In the genomic region with DNA sequence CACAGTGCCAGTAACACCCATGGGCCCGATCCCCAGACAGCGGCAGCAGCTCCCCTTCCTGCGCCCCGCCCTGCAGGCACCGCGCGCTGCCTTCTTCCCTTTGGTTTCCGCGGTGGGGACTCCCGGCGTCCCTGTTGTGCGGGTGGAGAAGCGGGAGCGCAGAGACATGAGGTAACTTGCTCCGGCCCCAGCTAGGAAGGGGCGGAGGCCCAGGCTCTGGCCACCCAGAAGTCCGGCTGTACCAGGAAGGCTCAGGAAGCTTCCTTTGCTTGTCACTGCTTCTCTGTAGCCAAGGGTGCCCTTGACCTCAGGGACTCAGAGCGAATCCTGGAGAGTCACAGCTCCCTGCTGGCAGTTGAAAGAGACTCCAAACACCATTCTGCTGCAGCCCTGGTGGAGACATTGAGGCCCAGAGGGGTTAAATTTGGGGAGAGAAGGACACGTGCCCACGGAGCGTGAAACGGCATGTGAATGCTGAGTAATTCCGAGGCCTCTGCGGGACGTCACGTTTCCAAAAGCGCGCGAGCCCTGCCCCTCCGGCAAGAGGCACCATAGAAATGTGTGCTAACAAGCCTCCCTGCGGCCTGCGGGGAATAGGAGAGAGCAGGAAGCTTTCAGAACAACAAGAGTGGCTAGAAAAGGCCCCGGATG, we compare ENCODE assay signal across 8 cellular contexts. TPM values are rescaled to one million over a fixed set of nuclear protein-coding genes. Genes with fewer than 3 reads are reported as not detected.
DNase-seq lines count a peak whose midpoint lies in the region; ATAC-seq lines count a peak whose summit lies in the region.

No MANE protein-coding gene starts in this region.

- peak overlapping the region; percentile 28 for H3K4me3 Mint-ChIP-seq in activated naive CD8-positive, alpha-beta T cell treated with anti-CD3 and anti-CD28 coated beads, Interleukin-2, amount 50 U/mL, for 24 hours
- no peak overlapping the region for H3K4me3 Mint-ChIP-seq in activated T-helper 2 cell treated with anti-CD3 and anti-CD28 coated beads, Interferon-gamma antibody, Interleukin-2, Interleukin-4, amounts not matched to agents 10 μg/mL and 5 μg/mL and 100 μg/mL, durations not matched to agents 14 hours and 24 hours and 36 hours (ENCODE audit: low read depth)

- no peaks in the 10 kb centered on the region for H3K9me3 ChIP-seq in HUES64 (ENCODE audit: insufficient read depth, low read depth, low read length)

- peak overlapping the region; percentile 17; the same call in 1 of the 2 replicates for H3K4me3 ChIP-seq in HUES64 (ENCODE audit: low read length)

- WGBS in HUES64, result 63% methylated on average over 33 of the region's 33 CpGs

- H3K9me3 Mint-ChIP-seq in activated naive CD8-positive, alpha-beta T cell treated with anti-CD3 and anti-CD28 coated beads, Interleukin-2, amount 50 U/mL, for 24 hours, result no peaks in the 10 kb centered on the region
- H3K9me3 Mint-ChIP-seq in activated T-helper 2 cell treated with anti-CD3 and anti-CD28 coated beads, Interferon-gamma antibody, Interleukin-2, Interleukin-4, amounts not matched to agents 10 μg/mL and 5 μg/mL and 100 μg/mL, durations not matched to agents 14 hours and 24 hours and 36 hours, result no peaks in the 10 kb centered on the region

- intact Hi-C loops in activated T-helper 2 cell treated with anti-CD3 and anti-CD28 coated beads, Interferon-gamma antibody, Interleukin-2, Interleukin-4, amounts not matched to agents 10 μg/mL and 5 μg/mL and 100 μg/mL, durations not matched to agents 14 hours and 24 hours and 36 hours (cut with micrococcal nuclease), result no loop called here

- H3K27ac ChIP-seq in HUES64 (ENCODE audit: low read depth, low read length), result no peak overlapping the region
- H3K27ac ChIP-seq in layer of hippocampus (ENCODE audit: low read depth, low read length), result peak overlapping the region; percentile 27

- peak overlapping the region; percentile 32; the same call in 1 of the 2 replicates for H3K9ac ChIP-seq in HUES64 (ENCODE audit: low read depth, low read length)

- H3K4me1 ChIP-seq in HUES64 (ENCODE audit: insufficient read depth, low read length), result peaks cover 9% of the 10 kb centered on the region

- peak overlapping the region; percentile 55 for H3K27ac Mint-ChIP-seq in activated naive CD8-positive, alpha-beta T cell treated with anti-CD3 and anti-CD28 coated beads, Interleukin-2, amount 50 U/mL, for 24 hours
- H3K27ac Mint-ChIP-seq in activated T-helper 2 cell treated with anti-CD3 and anti-CD28 coated beads, Interferon-gamma antibody, Interleukin-2, Interleukin-4, amounts not matched to agents 10 μg/mL and 5 μg/mL and 100 μg/mL, durations not matched to agents 14 hours and 24 hours and 36 hours, result no peak overlapping the region

- H3K27me3 ChIP-seq in HUES64 (ENCODE audit: insufficient read depth, low read length) (peaks cover 3% of the 10 kb centered on the region; the same call in 1 of the 2 replicates), layer of hippocampus (ENCODE audit: control insufficient read depth, insufficient read depth, low read length) (no peaks in the 10 kb centered on the region)

- peak; percentile 44 for ATAC-seq in activated naive CD8-positive, alpha-beta T cell treated with anti-CD3 and anti-CD28 coated beads, Interleukin-2, amount 50 U/mL, for 24 hours
- no peak for ATAC-seq in GM21786 (IDR thresholded peaks at IDR 0.05; ENCODE audit: unreplicated experiment)
- ATAC-seq in HG02884 (IDR thresholded peaks at IDR 0.05; ENCODE audit: unreplicated experiment), result no peak

- DNase-seq in activated naive CD8-positive, alpha-beta T cell treated with anti-CD3 and anti-CD28 coated beads, Interleukin-2, amount 50 U/mL, for 24 hours, result peak; percentile 57
- DNase-seq in stimulated activated CD4-positive, alpha-beta T cell treated with anti-CD3 and anti-CD28 coated beads, Interleukin-4, amount 100 ng/mL, for 24 hours, result peak; percentile 60
- DNase-seq in activated T-helper 2 cell treated with anti-CD3 and anti-CD28 coated beads, Interferon-gamma antibody, Interleukin-2, Interleukin-4, amounts not matched to agents 10 μg/mL and 5 μg/mL and 100 μg/mL, durations not matched to agents 14 hours and 24 hours and 36 hours (ENCODE audit: low spot score), result no peak
- no peak for DNase-seq in GF-D8 (lab: John Stamatoyannopoulos, UW)

- H3K4me1 Mint-ChIP-seq in activated naive CD8-positive, alpha-beta T cell treated with anti-CD3 and anti-CD28 coated beads, Interleukin-2, amount 50 U/mL, for 24 hours, result peaks cover 11% of the 10 kb centered on the region
- H3K4me1 Mint-ChIP-seq in activated T-helper 2 cell treated with anti-CD3 and anti-CD28 coated beads, Interferon-gamma antibody, Interleukin-2, Interleukin-4, amounts not matched to agents 10 μg/mL and 5 μg/mL and 100 μg/mL, durations not matched to agents 14 hours and 24 hours and 36 hours (ENCODE audit: low read depth), result peaks cover 11% of the 10 kb centered on the region

- no peaks in the 10 kb centered on the region for H3K36me3 Mint-ChIP-seq in activated naive CD8-positive, alpha-beta T cell treated with anti-CD3 and anti-CD28 coated beads, Interleukin-2, amount 50 U/mL, for 24 hours (ENCODE audit: low read depth)
- no peaks in the 10 kb centered on the region for H3K36me3 Mint-ChIP-seq in activated T-helper 2 cell treated with anti-CD3 and anti-CD28 coated beads, Interferon-gamma antibody, Interleukin-2, Interleukin-4, amounts not matched to agents 10 μg/mL and 5 μg/mL and 100 μg/mL, durations not matched to agents 14 hours and 24 hours and 36 hours (ENCODE audit: low read depth)

- no peaks in the 10 kb centered on the region for H3K36me3 ChIP-seq in HUES64 (ENCODE audit: insufficient read depth, low read length)

- H3K27me3 Mint-ChIP-seq in activated naive CD8-positive, alpha-beta T cell treated with anti-CD3 and anti-CD28 coated beads, Interleukin-2, amount 50 U/mL, for 24 hours, result no peaks in the 10 kb centered on the region
- no peaks in the 10 kb centered on the region for H3K27me3 Mint-ChIP-seq in activated T-helper 2 cell treated with anti-CD3 and anti-CD28 coated beads, Interferon-gamma antibody, Interleukin-2, Interleukin-4, amounts not matched to agents 10 μg/mL and 5 μg/mL and 100 μg/mL, durations not matched to agents 14 hours and 24 hours and 36 hours (ENCODE audit: low read depth)

RNA-seq across cellular contexts. Expression of a gene that starts 6.7 kb away (rescaled TPM):
- 15.4 TPM for polyA plus RNA-seq in HUES64 (2013, experiment 1 of 2)
- 18.1 TPM for polyA plus RNA-seq in HUES64 (2013, experiment 2 of 2)
- total RNA-seq in activated T-helper 2 cell treated with anti-CD3 and anti-CD28 coated beads, Interferon-gamma antibody, Interleukin-2, Interleukin-4, amounts not matched to agents 10 μg/mL and 5 μg/mL and 100 μg/mL, durations not matched to agents 14 hours and 24 hours and 36 hours, result 108 and 112 TPM in 2 replicates

RNA-seq across cellular contexts. Expression of a gene that starts 45.0 kb away (rescaled TPM):
- polyA plus RNA-seq in HUES64 (2013, experiment 1 of 2), result 1.8 TPM
- polyA plus RNA-seq in HUES64 (2013, experiment 2 of 2), result 2.2 TPM
- total RNA-seq in activated T-helper 2 cell treated with anti-CD3 and anti-CD28 coated beads, Interferon-gamma antibody, Interleukin-2, Interleukin-4, amounts not matched to agents 10 μg/mL and 5 μg/mL and 100 μg/mL, durations not matched to agents 14 hours and 24 hours and 36 hours, result 4.9 and 6.1 TPM in 2 replicates

Comparison
In these comparisons a context has a peak if more than half of its experiments do, and no peak if none do; other contexts are left out.
1. DNase-seq: peak in activated naive CD8-positive, alpha-beta T cell treated with anti-CD3 and anti-CD28 coated beads, Interleukin-2, amount 50 U/mL, for 24 hours (single experiment) and stimulated activated CD4-positive, alpha-beta T cell treated with anti-CD3 and anti-CD28 coated beads, Interleukin-4, amount 100 ng/mL, for 24 hours (single experiment); none in activated T-helper 2 cell treated with anti-CD3 and anti-CD28 coated beads, Interferon-gamma antibody, Interleukin-2, Interleukin-4, amounts not matched to agents 10 μg/mL and 5 μg/mL and 100 μg/mL, durations not matched to agents 14 hours and 24 hours and 36 hours (single experiment) and GF-D8 (single experiment).